ENCODE assay signal across 9 cellular contexts in the genomic region with DNA sequence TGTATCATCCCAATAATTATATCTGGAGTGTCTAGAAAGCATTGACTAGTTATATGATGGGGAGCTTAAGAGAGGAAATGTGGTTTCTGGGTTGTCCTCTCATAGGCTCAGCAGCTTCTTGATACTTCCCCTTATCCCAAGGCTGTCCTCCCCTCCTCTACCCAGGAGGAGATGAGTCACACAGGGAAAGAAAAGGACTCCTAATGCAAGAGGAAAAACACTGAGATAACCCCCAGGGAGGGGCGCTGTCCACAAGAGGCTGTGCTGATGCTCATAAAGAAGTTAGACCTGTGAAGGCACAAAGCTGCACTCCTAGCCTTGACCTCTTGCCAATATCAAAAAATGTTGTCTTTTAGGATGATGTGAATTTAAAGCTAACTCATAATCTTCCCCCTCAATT.
DNase-seq lines count a peak whose midpoint lies in the region; ATAC-seq and TF ChIP-seq lines count a peak whose summit lies in the region.
"Had no signal": no experiment of that assay in that cellular context is flagged by ENCODE, and none has a peak within 500 bp of the region (broad histone marks: within the 10 kb centered on the region; RNA-seq: fewer than 3 reads in every experiment).

No MANE protein-coding gene starts in this region.

- no peak for ATAC-seq in HG03196 (IDR thresholded peaks at IDR 0.05; ENCODE audit: unreplicated experiment)

- H3K4me3 ChIP-seq in WI38 (ENCODE audit: low read depth, low read length): no peak overlapping the region

- DNase-seq in COLO829 (ENCODE audit: low spot score): peak; percentile 93
- peak; percentile 86 for DNase-seq in kidney tubule cell (ENCODE audit: low spot score)
- no peak for DNase-seq in NK-92 treated with Interleukin-12 subunit alpha and Interleukin-12 subunit beta, amount 100 ng/mL, for 24 hours (lab: John Stamatoyannopoulos, UW)
- no peak for DNase-seq in nucleus accumbens (lab: John Stamatoyannopoulos, UW)
- no peak for DNase-seq in NCI-H1436 (lab: John Stamatoyannopoulos, UW)
- DNase-seq: activated T-cell treated with anti-CD3 and anti-CD28 coated beads, Interleukin-2, amount 50 U/mL, for 1 hour had no signal

- peak; percentile 26; the same call in 1 of the 2 replicates for TF ChIP-seq CTCF in WI38 (IDR thresholded peaks at IDR 0.05; ENCODE audit: low read depth, low read length)

- TF ChIP-seq EP300 in Ishikawa (IDR thresholded peaks at IDR 0.05; ENCODE audit: borderline replicate concordance): no peak

- TF ChIP-seq RAD21 in Ishikawa (IDR thresholded peaks at IDR 0.05; ENCODE audit: low read depth): peak; percentile 48; the same call in 1 of the 2 replicates

TF ChIP-seq in Ishikawa, 13 proteins besides CTCF, POLR2A, EP300 and RAD21:
- TF ChIP-seq, protein P1, sequence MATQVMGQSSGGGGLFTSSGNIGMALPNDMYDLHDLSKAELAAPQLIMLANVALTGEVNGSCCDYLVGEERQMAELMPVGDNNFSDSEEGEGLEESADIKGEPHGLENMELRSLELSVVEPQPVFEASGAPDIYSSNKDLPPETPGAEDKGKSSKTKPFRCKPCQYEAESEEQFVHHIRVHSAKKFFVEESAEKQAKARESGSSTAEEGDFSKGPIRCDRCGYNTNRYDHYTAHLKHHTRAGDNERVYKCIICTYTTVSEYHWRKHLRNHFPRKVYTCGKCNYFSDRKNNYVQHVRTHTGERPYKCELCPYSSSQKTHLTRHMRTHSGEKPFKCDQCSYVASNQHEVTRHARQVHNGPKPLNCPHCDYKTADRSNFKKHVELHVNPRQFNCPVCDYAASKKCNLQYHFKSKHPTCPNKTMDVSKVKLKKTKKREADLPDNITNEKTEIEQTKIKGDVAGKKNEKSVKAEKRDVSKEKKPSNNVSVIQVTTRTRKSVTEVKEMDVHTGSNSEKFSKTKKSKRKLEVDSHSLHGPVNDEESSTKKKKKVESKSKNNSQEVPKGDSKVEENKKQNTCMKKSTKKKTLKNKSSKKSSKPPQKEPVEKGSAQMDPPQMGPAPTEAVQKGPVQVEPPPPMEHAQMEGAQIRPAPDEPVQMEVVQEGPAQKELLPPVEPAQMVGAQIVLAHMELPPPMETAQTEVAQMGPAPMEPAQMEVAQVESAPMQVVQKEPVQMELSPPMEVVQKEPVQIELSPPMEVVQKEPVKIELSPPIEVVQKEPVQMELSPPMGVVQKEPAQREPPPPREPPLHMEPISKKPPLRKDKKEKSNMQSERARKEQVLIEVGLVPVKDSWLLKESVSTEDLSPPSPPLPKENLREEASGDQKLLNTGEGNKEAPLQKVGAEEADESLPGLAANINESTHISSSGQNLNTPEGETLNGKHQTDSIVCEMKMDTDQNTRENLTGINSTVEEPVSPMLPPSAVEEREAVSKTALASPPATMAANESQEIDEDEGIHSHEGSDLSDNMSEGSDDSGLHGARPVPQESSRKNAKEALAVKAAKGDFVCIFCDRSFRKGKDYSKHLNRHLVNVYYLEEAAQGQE (IDR thresholded peaks at IDR 0.05; ENCODE audit: low read depth): peak; percentile 80
- no peak for TF ChIP-seq NFIC (IDR thresholded peaks at IDR 0.05)
- TF ChIP-seq YY1 (IDR thresholded peaks at IDR 0.05; ENCODE audit: low read depth): no peak
TF ChIP-seq in Ishikawa: peak in this region for 1.

Comparison
In these comparisons a context has a peak if more than half of its experiments do, and no peak if none do; other contexts are left out.
1. DNase-seq: peak in COLO829 (single experiment) and kidney tubule cell (single experiment); none in NK-92 treated with Interleukin-12 subunit alpha and Interleukin-12 subunit beta, amount 100 ng/mL, for 24 hours (single experiment), nucleus accumbens (0 of 56) and NCI-H1436 (single experiment).